In the genomic region with DNA sequence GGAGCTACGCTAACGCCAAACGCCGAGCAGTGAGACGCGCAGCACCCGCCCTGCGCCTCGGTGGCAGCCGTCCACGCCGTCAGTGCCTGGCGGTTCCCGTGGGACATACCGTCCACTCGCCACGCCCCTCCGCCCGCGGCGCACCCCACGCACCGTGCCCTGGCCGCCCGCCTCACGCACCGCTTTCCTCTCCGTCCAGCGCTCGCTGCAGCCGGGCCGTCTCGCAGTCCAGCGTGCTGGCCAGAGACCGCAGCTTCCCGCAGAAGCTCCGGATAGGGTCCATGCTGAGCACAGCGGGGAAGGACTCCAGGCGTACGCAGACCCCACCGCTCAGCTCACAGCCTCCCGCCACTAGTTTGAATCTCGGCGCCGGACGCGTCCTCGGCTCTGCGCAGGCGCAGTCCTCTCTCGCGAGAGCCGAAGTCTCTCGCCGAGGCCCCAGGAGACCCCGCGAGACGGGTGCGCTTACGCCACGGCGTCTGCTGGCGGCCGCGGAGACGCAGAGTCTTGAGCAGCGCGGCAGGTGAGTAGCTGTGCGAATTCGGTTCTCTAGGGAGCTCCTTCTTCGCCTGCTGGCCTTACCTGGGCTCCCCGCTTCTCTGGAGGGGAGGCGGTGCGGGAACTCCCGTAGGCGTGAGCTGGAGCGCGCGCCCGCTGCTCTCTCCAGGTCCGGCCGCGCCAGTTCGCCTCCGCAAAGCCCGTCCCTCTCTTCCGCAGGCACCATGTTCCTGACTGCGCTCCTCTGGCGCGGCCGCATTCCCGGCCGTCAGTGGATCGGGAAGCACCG, we compare ENCODE assay signal across 8 cellular contexts. TPM values are rescaled to one million over a fixed set of nuclear protein-coding genes. Genes with fewer than 3 reads are reported as not detected.
DNase-seq lines count a peak whose midpoint lies in the region; TF ChIP-seq lines count a peak whose summit lies in the region.

A gene (plus strand): TSS at position 464 of the 787 bp plus-strand sequence. CDS start 259 bp downstream, at position 723.
A gene (minus strand): TSS at position 358 of the 787 bp plus-strand sequence. CDS start 75 bp downstream, at position 283.

- H3K36me3 ChIP-seq in GM06990 (ENCODE audit: control insufficient read depth, insufficient read depth, low read length) (no peaks in the 10 kb centered on the region; the same call in 1 of the 2 replicates), SK-N-MC (ENCODE audit: insufficient read depth, low read length) (peaks cover 31% of the 10 kb centered on the region), testis (ENCODE audit: low read depth, missing control alignments) (no peaks in the 10 kb centered on the region)

- H3K9ac ChIP-seq in SK-N-MC (ENCODE audit: insufficient read length) = peak within 1 kb of the TSS; percentile 96

- peak within 1 kb of the TSS; percentile 82 for H3K27ac ChIP-seq in SK-N-MC
- peak within 1 kb of the TSS; percentile 80 to 90 for H3K27ac ChIP-seq in testis

- TF ChIP-seq POLR2A in testis (IDR thresholded peaks at IDR 0.05) = peak; percentile 30

- H3K9me3 ChIP-seq in SK-N-MC (ENCODE audit: low read depth, low read length) (no peaks in the 10 kb centered on the region), testis (no peaks in the 10 kb centered on the region)

- TF ChIP-seq CTCF in GM06990 (IDR thresholded peaks at IDR 0.05; ENCODE audit: insufficient read depth, low read length, poor library complexity, severe bottlenecking) (peak; percentile 11), HFF-Myc (IDR thresholded peaks at IDR 0.05; ENCODE audit: low read depth, low read length, missing control alignments) (no peak), testis (IDR thresholded peaks at IDR 0.05) (peak in 2 of 3 experiments; percentile 31 to 48)

- H3K27me3 ChIP-seq in GM06990 (replicated peaks; ENCODE audit: control insufficient read depth, insufficient read depth, low read length) (no peaks in the 10 kb centered on the region), testis (no peaks in the 10 kb centered on the region)

- peak within 1 kb of the TSS; percentile 96 for H3K4me3 ChIP-seq in GM06990 (replicated peaks; ENCODE audit: low read depth, low read length)
- H3K4me3 ChIP-seq in HFF-Myc (replicated peaks; ENCODE audit: low read depth, low read length) = peak within 1 kb of the TSS; percentile 81
- H3K4me3 ChIP-seq in SK-N-MC = peak within 1 kb of the TSS; percentile 92
- H3K4me3 ChIP-seq in testis = peak within 1 kb of the TSS; percentile 81 to 89

- DNase-seq in GM06990 (ENCODE audit: extremely low read depth, insufficient read length) (peak; percentile 97), HFF-Myc (ENCODE audit: extremely low read depth, low read depth) (peak; percentile 80), NAMALWA (ENCODE audit: low spot score) (peak; percentile 97), SK-N-MC (ENCODE audit: low read depth, low spot score) (peak; percentile 44), globus pallidus (ENCODE audit: low spot score) (peak; percentile 85), occipital lobe (lab: John Stamatoyannopoulos, UW) (peak; percentile 87), testis (peak; percentile 94)
- DNase-seq in activated naive CD4-positive, alpha-beta T cell treated with anti-CD3 and anti-CD28 coated beads, Interleukin-2, amount 50 U/mL, for 16 hours = peak; percentile 94

- H3K4me1 ChIP-seq in testis = peaks cover 8% of the 10 kb centered on the region

- intact Hi-C loops in testis (cut with DNase I; ENCODE audit: low total_unique reads) = no loop called here

- 1 to 3% methylated on average over 7 to 85 of the region's 95 CpGs for WGBS in testis, 2 donors

RNA-seq across cellular contexts. Expression of the first gene that starts in this region (rescaled TPM):
- total RNA-seq in occipital lobe (15.0 TPM), testis (10 to 100 TPM; 36.8 to 41.2 TPM)
- 18.9 TPM for polyA plus RNA-seq in testis (ENCODE audit: insufficient read depth, low read depth, low replicate concordance)

RNA-seq across cellular contexts. Expression of the second gene that starts in this region (rescaled TPM):
- total RNA-seq in occipital lobe (14.7 TPM), testis (1 to 10 TPM; 8.1 to 8.7 TPM)
- polyA plus RNA-seq in testis (ENCODE audit: insufficient read depth, low read depth, low replicate concordance) = 11.7 TPM

Comparison
In these comparisons a context has a peak if more than half of its experiments do, and no peak if none do; other contexts are left out.
1. Peak in every context shown above with its lines: DNase-seq, H3K4me3 ChIP-seq and H3K27ac ChIP-seq.
2. DNase-seq: peak in every context shown above with its lines; median percentile 97 in GM06990; 97 in NAMALWA; 94 in activated naive CD4-positive, alpha-beta T cell treated with anti-CD3 and anti-CD28 coated beads, Interleukin-2, amount 50 U/mL, for 16 hours; 94 in testis; 87 in occipital lobe; 85 in globus pallidus; 80 in HFF-Myc; 44 in SK-N-MC.